Comparison of ENCODE assay signal across 9 cellular contexts in genomic region chr2:165791811-165792454, GRCh38.
DNase-seq lines count a peak whose midpoint lies in the region; TF ChIP-seq lines count a peak whose summit lies in the region.
"Had no signal": no experiment of that assay in that cellular context is flagged by ENCODE, and none has a peak within 500 bp of the region (broad histone marks: within the 10 kb centered on the region; RNA-seq: fewer than 3 reads in every experiment).

No MANE protein-coding gene starts in this region.

- H3K4me3 Mint-ChIP-seq in nephron = peak overlapping the region; percentile 38 to 67 (median 66)

- DNase-seq in globus pallidus (ENCODE audit: low spot score) = no peak
- no peak for DNase-seq in DMS114 treated with DMSO at 0.1 percent for 48 hours (lab: John Stamatoyannopoulos, UW; ENCODE audit: unreplicated experiment)
- DNase-seq in head of caudate nucleus = no peak
- no peak for DNase-seq in stimulated activated CD8-positive, alpha-beta memory T cell treated with anti-CD3 and anti-CD28 coated beads, Interleukin-4, amount 100 ng/mL, for 48 hours

- H3K4me1 ChIP-seq in ES-I3 (ENCODE audit: insufficient read depth, low read length) (peaks cover 17% of the 10 kb centered on the region; the same call in 1 of the 2 replicates), Loucy (ENCODE audit: insufficient read depth, low read length, poor library complexity, severe bottlenecking) (peaks cover 86% of the 10 kb centered on the region), duodenal mucosa (ENCODE audit: control insufficient read depth in 1 of 2, insufficient read depth in 2 of 2, low read length in 2 of 2) (peaks cover 13 to 29% of the 10 kb centered on the region in 2 donors)

- H3K27me3 ChIP-seq in Loucy (ENCODE audit: insufficient read depth, low read length, poor library complexity, severe bottlenecking) = no peaks in the 10 kb centered on the region
- H3K27me3 ChIP-seq in duodenal mucosa (ENCODE audit: control insufficient read depth in 1 of 2, insufficient read depth in 2 of 2, low read length in 2 of 2) = no peaks in the 10 kb centered on the region

- H3K4me1 Mint-ChIP-seq in nephron = peaks cover 16% of the 10 kb centered on the region

- no peak overlapping the region for H3K27ac ChIP-seq in duodenal mucosa (ENCODE audit: low read depth, low read length)
- H3K27ac ChIP-seq: KMS-11 had no signal

- H3K4me3 ChIP-seq in Loucy (ENCODE audit: low read length, poor library complexity, severe bottlenecking) (peak overlapping the region; percentile 80), duodenal mucosa (ENCODE audit: low read depth in 1 of 2, low read length in 2 of 2) (peak overlapping the region; percentile 28 to 96)

- H3K36me3 ChIP-seq in ES-I3 (ENCODE audit: insufficient read depth, low read length) (no peaks in the 10 kb centered on the region; the same call in 1 of the 2 replicates), Loucy (ENCODE audit: insufficient read depth, low read length) (no peaks in the 10 kb centered on the region), duodenal mucosa (ENCODE audit: control insufficient read depth in 1 of 2, insufficient read depth in 2 of 2, low read length in 2 of 2) (no peaks in the 10 kb centered on the region)

- no peaks in the 10 kb centered on the region for H3F3A ChIP-seq in Loucy (ENCODE audit: low read depth)

- no peak overlapping the region for H2AFZ ChIP-seq in Loucy (ENCODE audit: low read length)

- H3K4me2 ChIP-seq in Loucy (ENCODE audit: low read depth, low read length, poor library complexity, severe bottlenecking) = peak overlapping the region; percentile 85
- H3K4me2 ChIP-seq: KMS-11 had no signal

- peaks cover 10% of the 10 kb centered on the region for H4K20me1 ChIP-seq in Loucy (ENCODE audit: insufficient read depth, low read length, poor library complexity, severe bottlenecking)

- no peaks in the 10 kb centered on the region for H3K9me2 ChIP-seq in Loucy (replicated peaks; ENCODE audit: low read depth, low read length)

- no peak for TF ChIP-seq CTCF in Loucy (conservative IDR thresholded peaks at IDR 0.05; ENCODE audit: low read length)
- TF ChIP-seq CTCF in nephron (IDR thresholded peaks at IDR 0.05; ENCODE audit: unreplicated experiment in 3 of 3) = no peak

- H3K9me3 ChIP-seq in ES-I3 (ENCODE audit: control insufficient read depth, insufficient read depth, low read length) = no peaks in the 10 kb centered on the region
- no peaks in the 10 kb centered on the region for H3K9me3 ChIP-seq in Loucy (ENCODE audit: insufficient read depth, low read depth, low read length)
- no peaks in the 10 kb centered on the region for H3K9me3 ChIP-seq in duodenal mucosa (ENCODE audit: control insufficient read depth in 1 of 2, low read length in 2 of 2)

- H3K36me3 Mint-ChIP-seq in nephron (ENCODE audit: low read depth) = no peaks in the 10 kb centered on the region

- intact Hi-C loops in head of caudate nucleus (cut with DNase I) = no loop called here

- H3K9ac ChIP-seq in ES-I3 (ENCODE audit: low read depth, low read length) (peak overlapping the region; percentile 91; the same call in 1 of the 2 replicates), Loucy (ENCODE audit: low read depth, low read length, poor library complexity, severe bottlenecking) (peak overlapping the region; percentile 34), duodenal mucosa (ENCODE audit: low read depth in 1 of 2, low read length in 2 of 2) (peak overlapping the region in 1 of 2 donors; percentile 99)
- H3K9ac ChIP-seq: KMS-11 had no signal

- H3K27me3 Mint-ChIP-seq in nephron (ENCODE audit: low read depth) = peaks cover 58% of the 10 kb centered on the region

- H3K79me2 ChIP-seq in Loucy (ENCODE audit: insufficient read depth, low read length) = peaks cover 93% of the 10 kb centered on the region

- H3K27ac Mint-ChIP-seq in nephron = no peak overlapping the region

- no peaks in the 10 kb centered on the region for H3K9me3 Mint-ChIP-seq in nephron
